17 cellular contexts compared by ENCODE assay signal in the genomic region with DNA sequence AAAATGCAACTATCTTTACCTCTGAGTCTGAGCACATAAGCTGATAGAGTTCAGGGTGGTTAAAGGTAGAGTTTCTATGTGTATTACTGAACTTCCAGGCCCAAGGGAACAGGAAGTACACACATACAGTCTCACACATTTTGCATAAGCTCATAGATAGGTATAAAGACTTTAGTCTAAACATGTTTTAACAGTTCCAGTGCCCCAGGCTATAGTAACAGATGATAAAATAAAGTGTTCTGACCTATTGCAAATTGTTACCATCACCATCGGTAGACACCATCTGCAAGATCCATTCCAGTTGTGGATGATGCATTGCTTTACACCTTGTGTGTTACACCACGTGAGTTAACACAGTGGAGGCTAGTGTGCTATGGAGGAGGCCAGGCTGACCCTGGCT.
"Had no signal": no experiment of that assay in that cellular context is flagged by ENCODE, and none has a peak within 500 bp of the region (broad histone marks: within the 10 kb centered on the region; RNA-seq: fewer than 3 reads in every experiment).

No MANE protein-coding gene starts in this region.

- DNase-seq: effector memory CD4-positive, alpha-beta T cell; foreskin melanocyte; head of caudate nucleus; kidney glomerular epithelial cell; mucosa of descending colon; naive thymus-derived CD8-positive, alpha-beta T cell; small intestine; stimulated activated CD4-positive, alpha-beta T cell treated with anti-CD3 and anti-CD28 coated beads, Interleukin-12 subunit alpha, Interleukin-12 subunit beta, amount 100 ng/mL, for 4 hours; stimulated activated naive CD4-positive, alpha-beta T cell; stomach; substantia nigra; transverse colon had no signal

- H3K4me1 ChIP-seq: right atrium auricular region, stomach, transverse colon had no signal

- ATAC-seq: mucosa of descending colon; naive thymus-derived CD8-positive, alpha-beta T cell had no signal

- H3K27ac ChIP-seq: neutrophil, right atrium auricular region, stomach, transverse colon had no signal

- FAIRE-seq: endometrium, small intestine had no signal

- H3K36me3 ChIP-seq: neutrophil, right atrium auricular region, stomach, thoracic aorta, transverse colon had no signal

- H3K27me3 ChIP-seq: hepatocyte, right atrium auricular region had no signal

- H3K4me3 ChIP-seq: hepatocyte, mucosa of descending colon, right atrium auricular region, stomach, thoracic aorta, transverse colon had no signal
